34 cellular contexts compared by ENCODE assay signal in genomic region chr18:73913505-73913904, GRCh38.
"Had no signal": no experiment of that assay in that cellular context is flagged by ENCODE, and none has a peak within 500 bp of the region (broad histone marks: within the 10 kb centered on the region; RNA-seq: fewer than 3 reads in every experiment).

No MANE protein-coding gene starts in this region.

- H3K36me3 ChIP-seq: MG63 had no signal

- H3K27me3 ChIP-seq: MG63 had no signal

- DNase-seq: Karpas-422, Kasumi-1, MG63, MM.1S, MV-4-11, NCI-H1048, NCI-H1092, NCI-H1092 treated with DMSO at 0.1 percent for 48 hours, NCI-H1105, NCI-H1105 treated with DMSO at 0.1 percent for 48 hours, NCI-H1417, NCI-H1417 treated with DMSO at 0.1 percent for 48 hours, NCI-H1436, NCI-H1436 treated with DMSO at 0.1 percent for 48 hours, NCI-H146, NCI-H1694, NCI-H1694 treated with DMSO at 0.1 percent for 48 hours, NCI-H187, NCI-H187 treated with DMSO at 0.1 percent for 48 hours, NCI-H1930, NCI-H2029, NCI-H2029 treated with DMSO at 0.1 percent for 48 hours, NCI-H2081, NCI-H2081 treated with DMSO at 0.1 percent for 48 hours, NCI-H2107, NCI-H2171, NCI-H2171 treated with DMSO at 0.1 percent for 48 hours, NCI-H2227 treated with DMSO at 0.1 percent for 48 hours, NCI-H226, NCI-H345, NCI-H446, NCI-H446 treated with DMSO at 0.1 percent for 48 hours, NCI-H510A had no signal

- H3K4me3 ChIP-seq: MG63 had no signal

- H3K27ac ChIP-seq: KMS-11 had no signal

- H3K9me3 ChIP-seq: MG63 had no signal
